8 cellular contexts compared by ENCODE assay signal in genomic region chr22:25233706-25234105, GRCh38. TPM values are rescaled to one million over a fixed set of nuclear protein-coding genes. Genes with fewer than 3 reads are reported as not detected.
"Had no signal": no experiment of that assay in that cellular context is flagged by ENCODE, and none has a peak within 500 bp of the region (broad histone marks: within the 10 kb centered on the region; RNA-seq: fewer than 3 reads in every experiment).

No MANE protein-coding gene starts in this region.

RNA-seq across cellular contexts. Expression of gene CRYBB2, which starts 14.3 kb away (rescaled TPM):
- total RNA-seq: OCI-LY7, PC-3, Right ventricle myocardium inferior, Right ventricle myocardium superior, RPMI7951, SK-MEL-5 had no signal

RNA-seq across cellular contexts. Expression of gene CRYBB3, which starts 34.0 kb away (rescaled TPM):
- total RNA-seq: OCI-LY7, Right ventricle myocardium inferior, Right ventricle myocardium superior, RPMI7951, SJCRH30, SJSA1 had no signal
